In genomic region chr9:89752154-89752553, GRCh38 we compare ENCODE assay signal across 26 cellular contexts.
DNase-seq lines count a peak whose midpoint lies in the region; ATAC-seq, FAIRE-seq and TF ChIP-seq lines count a peak whose summit lies in the region.
"Had no signal": no experiment of that assay in that cellular context is flagged by ENCODE, and none has a peak within 500 bp of the region (broad histone marks: within the 10 kb centered on the region; RNA-seq: fewer than 3 reads in every experiment).

No MANE protein-coding gene starts in this region.

- H3K9me3 ChIP-seq in HepG2 (ENCODE audit: low read length) (no peaks in the 10 kb centered on the region), right lobe of liver (no peaks in the 10 kb centered on the region), kidney (ENCODE audit: control insufficient read depth in 1 of 2, low read length in 2 of 2) (no peaks in the 10 kb centered on the region), spleen (no peaks in the 10 kb centered on the region), aorta (ENCODE audit: control insufficient read depth, low read length) (no peaks in the 10 kb centered on the region)
- H3K9me3 ChIP-seq: BLaER1 had no signal

- H3K4me1 ChIP-seq in HepG2 (ENCODE audit: insufficient read depth, low read length) (peaks cover 8% of the 10 kb centered on the region), right lobe of liver (peaks cover 0 to 18% (median 8%) of the 10 kb centered on the region in 4 donors), kidney (ENCODE audit: control insufficient read depth in 1 of 2, insufficient read depth in 1 of 2, low read depth in 1 of 2, low read length in 2 of 2) (peaks cover 9 to 13% of the 10 kb centered on the region in 2 donors), spleen (peaks cover 0 to 17% (median 3%) of the 10 kb centered on the region in 6 donors), aorta (ENCODE audit: control insufficient read depth in 1 of 2, insufficient read depth in 2 of 2, low read length in 2 of 2) (no peaks in the 10 kb centered on the region)

- H3K4me3 Mint-ChIP-seq in nephron (no peak overlapping the region), mesothelial cell of epicardium (no peak overlapping the region)
- H3K4me3 Mint-ChIP-seq: B cell; CD14-positive monocyte; CD4-positive, alpha-beta T cell; CD8-positive, alpha-beta memory T cell; H9; HFFc6 had no signal

- POLR2A ChIA-PET in HepG2 (lab: Yijun Ruan, JAX): no interaction called here

- in situ Hi-C loops in HepG2 (cut with HindIII; ENCODE audit: extremely low pct_ligation_motif_present, low pct_unique_long_range_greater_than_20kb): no loop called here

- H3K4me2 ChIP-seq in HepG2 (ENCODE audit: low read depth, low read length): no peak overlapping the region

- no peak for TF ChIP-seq RAD21 in HepG2 (CRISPR knock-in tag; IDR thresholded peaks at IDR 0.05)

- no peaks in the 10 kb centered on the region for H3K27me3 ChIP-seq in HepG2 (ENCODE audit: control insufficient read depth in 1 of 2, insufficient read depth in 2 of 2, low read length in 2 of 2)
- no peaks in the 10 kb centered on the region for H3K27me3 ChIP-seq in right lobe of liver
- H3K27me3 ChIP-seq in spleen (replicated peaks in 1 of 7): no peaks in the 10 kb centered on the region
- H3K27me3 ChIP-seq in aorta (ENCODE audit: control insufficient read depth in 1 of 2, insufficient read depth in 2 of 2, low read length in 1 of 2): no peaks in the 10 kb centered on the region
- H3K27me3 ChIP-seq: BLaER1 had no signal

- no peak overlapping the region for H2AFZ ChIP-seq in HepG2 (ENCODE audit: low read length)
- H2AFZ ChIP-seq: GM23248 had no signal

- FAIRE-seq in HepG2 (lab: Jason Lieb, UNC) (no peak), kidney (lab: Jason Lieb, UNC) (no peak)
- FAIRE-seq: A204.1, D721Med, GM12878, GM19239 had no signal

- DNase-seq in HepG2 (ENCODE audit: low spot score) (no peak), right lobe of liver (no peak), kidney (peak; percentile 18), spleen (peak; percentile 14), mesothelial cell of epicardium (ENCODE audit: low spot score in 2 of 2, unreplicated experiment in 2 of 2) (no peak), coronary artery (ENCODE audit: low spot score) (no peak), aorta (no peak)
- DNase-seq: CD4-positive, alpha-beta T cell; CD8-positive, alpha-beta memory T cell; DMS 273 treated with DMSO at 0.1 percent for 48 hours; DMS79; EL; GDM1; GM23248; H9; HFFc6 had no signal

- H3K27me3 Mint-ChIP-seq in nephron (ENCODE audit: low read depth): peaks cover 9% of the 10 kb centered on the region
- H3K27me3 Mint-ChIP-seq in mesothelial cell of epicardium (ENCODE audit: low read depth): no peaks in the 10 kb centered on the region
- H3K27me3 Mint-ChIP-seq: CD4-positive, alpha-beta T cell had no signal

- no peak for TF ChIP-seq POLR2A in HepG2 (IDR thresholded peaks at IDR 0.05; ENCODE audit: insufficient read depth in 1 of 2, low read depth in 2 of 2, low read length in 2 of 2)
- no peak for TF ChIP-seq POLR2A in right lobe of liver (IDR thresholded peaks at IDR 0.05)
- TF ChIP-seq POLR2A in spleen (IDR thresholded peaks at IDR 0.05): no peak

- H3K36me3 ChIP-seq in HepG2 (replicated peaks in 1 of 2; ENCODE audit: control insufficient read depth in 1 of 2, insufficient read depth in 2 of 2, low read length in 2 of 2) (no peaks in the 10 kb centered on the region), right lobe of liver (no peaks in the 10 kb centered on the region), kidney (ENCODE audit: control insufficient read depth in 1 of 2, insufficient read depth in 2 of 2, low read length in 2 of 2) (no peaks in the 10 kb centered on the region), spleen (no peaks in the 10 kb centered on the region), aorta (ENCODE audit: control insufficient read depth in 1 of 2, insufficient read depth in 2 of 2, low read length in 1 of 2) (no peaks in the 10 kb centered on the region)
- H3K36me3 ChIP-seq: BLaER1 had no signal

- no peak for TF ChIP-seq EP300 in HepG2 (IDR thresholded peaks at IDR 0.05; ENCODE audit: low read depth in 2 of 2, low read length in 2 of 2)
- no peak for TF ChIP-seq EP300 in HepG2 (CRISPR knock-in tag; IDR thresholded peaks at IDR 0.05; ENCODE audit: borderline replicate concordance)

- CTCF ChIA-PET in HepG2 (lab: Yijun Ruan, JAX; ENCODE audit: low intra/inter-chr PET ratio, low total read pairs): no interaction called here

- no TSS peak for BruUV-seq in HepG2 (replicated peaks; lab: Mats Ljungman, UMichigan)

- H3K27ac ChIP-seq in HepG2 (ENCODE audit: extremely low read length, insufficient read depth, low read length) (no peak overlapping the region), right lobe of liver (no peak overlapping the region), kidney (ENCODE audit: low read depth in 2 of 2, low read length in 2 of 2) (no peak overlapping the region), spleen (no peak overlapping the region), coronary artery (no peak overlapping the region), aorta (ENCODE audit: low read depth in 1 of 2, low read length in 2 of 2) (no peak overlapping the region)
- H3K27ac ChIP-seq: 22Rv1, BLaER1, GM23248 had no signal

- TF ChIP-seq CTCF in HepG2 (CRISPR knock-in tag; IDR thresholded peaks at IDR 0.05) (no peak), right lobe of liver (IDR thresholded peaks at IDR 0.05) (no peak), kidney (IDR thresholded peaks at IDR 0.05; ENCODE audit: borderline replicate concordance, extremely low read depth, insufficient read depth) (no peak), nephron (IDR thresholded peaks at IDR 0.05; ENCODE audit: unreplicated experiment in 3 of 3) (no peak), spleen (IDR thresholded peaks at IDR 0.05 in 8 of 11, conservative IDR thresholded peaks at IDR 0.05 in 3 of 11) (no peak), mesothelial cell of epicardium (IDR thresholded peaks at IDR 0.05; ENCODE audit: unreplicated experiment) (no peak), coronary artery (IDR thresholded peaks at IDR 0.05) (no peak)

- H3K4me1 Mint-ChIP-seq in nephron: peaks cover 46% of the 10 kb centered on the region
- no peaks in the 10 kb centered on the region for H3K4me1 Mint-ChIP-seq in mesothelial cell of epicardium
- H3K4me1 Mint-ChIP-seq: CD14-positive monocyte had no signal

- H3K9me3 Mint-ChIP-seq in nephron (no peaks in the 10 kb centered on the region), mesothelial cell of epicardium (no peaks in the 10 kb centered on the region)
- H3K9me3 Mint-ChIP-seq: CD14-positive monocyte; CD4-positive, alpha-beta T cell; CD8-positive, alpha-beta memory T cell had no signal

- no peak overlapping the region for H3K9ac ChIP-seq in HepG2 (ENCODE audit: insufficient read depth, low read depth, low read length)
- no peak overlapping the region for H3K9ac ChIP-seq in kidney (ENCODE audit: low read length in 2 of 2)
- H3K9ac ChIP-seq: BLaER1, GM23248 had no signal

- H3K36me3 Mint-ChIP-seq in nephron (ENCODE audit: low read depth) (no peaks in the 10 kb centered on the region), mesothelial cell of epicardium (no peaks in the 10 kb centered on the region)
- H3K36me3 Mint-ChIP-seq: CD14-positive monocyte; CD8-positive, alpha-beta memory T cell had no signal

- 44% methylated on average over 4 of the region's 4 CpGs for WGBS in HepG2 (ENCODE audit: low lambda C conversion rate)
- 87% methylated on average over 3 of the region's 4 CpGs for WGBS in right lobe of liver (ENCODE audit: insufficient coverage, low coverage, low lambda C conversion rate, missing lambda C conversion rate)
- 89 to 97% (median 95%) methylated on average over 4 of the region's 4 CpGs for WGBS in spleen, 5 donors
- 91 to 95% methylated on average over 4 of the region's 4 CpGs for WGBS in aorta, 2 donors

- ATAC-seq in HepG2 (no peak), right lobe of liver (no peak), aorta (ENCODE audit: low FRiP score) (no peak)
- ATAC-seq: GM12878, HCT116 had no signal

- H3K79me2 ChIP-seq in HepG2 (ENCODE audit: insufficient read depth, low read length): no peaks in the 10 kb centered on the region

- H4K20me1 ChIP-seq in HepG2 (ENCODE audit: insufficient read depth, low read length): no peaks in the 10 kb centered on the region
- H4K20me1 ChIP-seq: BLaER1 had no signal

- intact Hi-C loops in HepG2 (cut with micrococcal nuclease; ENCODE audit: unreplicated experiment) (no loop called here), right lobe of liver (cut with DNase I) (no loop called here), kidney (cut with DNase I) (no loop called here), spleen (cut with DNase I; ENCODE audit: low total_unique reads) (no loop called here), aorta (cut with DNase I) (no loop called here)

- H3K27ac Mint-ChIP-seq in nephron (peak overlapping the region in 2 of 3 experiments; percentile 36 to 97), mesothelial cell of epicardium (no peak overlapping the region)
- H3K27ac Mint-ChIP-seq: B cell; CD14-positive monocyte; CD4-positive, alpha-beta T cell; CD8-positive, alpha-beta memory T cell; H9; HFFc6 had no signal

- no peak overlapping the region for H3K4me3 ChIP-seq in HepG2 (replicated peaks in 1 of 3; ENCODE audit: insufficient read depth in 1 of 3, low read depth in 2 of 3, low read length in 3 of 3)
- H3K4me3 ChIP-seq in right lobe of liver: no peak overlapping the region
- no peak overlapping the region for H3K4me3 ChIP-seq in kidney (ENCODE audit: low read length in 2 of 2)
- H3K4me3 ChIP-seq in spleen: no peak overlapping the region
- no peak overlapping the region for H3K4me3 ChIP-seq in coronary artery
- no peak overlapping the region for H3K4me3 ChIP-seq in aorta (ENCODE audit: low read length in 2 of 2)
- H3K4me3 ChIP-seq: BLaER1, GM12878, GM23248 had no signal

TF ChIP-seq in HepG2, 621 proteins besides CTCF, POLR2A, EP300 and RAD21:
- TF ChIP-seq MNT (IDR thresholded peaks at IDR 0.05) (peak; percentile 52), ARNT (IDR thresholded peaks at IDR 0.05) (no peak)

Comparison
In these comparisons a context has a peak if more than half of its experiments do, and no peak if none do; other contexts are left out.
1. DNase-seq: peak in kidney (single experiment) and spleen (single experiment); none in HepG2 (single experiment), right lobe of liver (0 of 3), mesothelial cell of epicardium (0 of 2), coronary artery (single experiment) and aorta (0 of 2).